ENCODE assay signal across 30 cellular contexts in genomic region chrY:7702481-7702880, GRCh38.
"Had no signal": no experiment of that assay in that cellular context is flagged by ENCODE, and none has a peak within 500 bp of the region (broad histone marks: within the 10 kb centered on the region; RNA-seq: fewer than 3 reads in every experiment).

No MANE protein-coding gene starts in this region.

- H3K27ac ChIP-seq: ascending aorta, breast epithelium, cardiac muscle cell, colonic mucosa had no signal

- ATAC-seq: activated CD4-positive, alpha-beta T cell treated with anti-CD3 and anti-CD28 coated beads for 36 hours; activated CD8-positive, alpha-beta memory T cell treated with anti-CD3 and anti-CD28 coated beads, Interleukin-2, amount 10 ng/mL, durations not matched to agents 7 days and 5 days; activated CD8-positive, alpha-beta T cell treated with anti-CD3 and anti-CD28 coated beads, Interleukin-2, amount 10 ng/mL, durations not matched to agents 7 days and 5 days; activated naive CD4-positive, alpha-beta T cell treated with anti-CD3 and anti-CD28 coated beads, Interleukin-2, amount 50 U/mL, for 72 hours; esophagus mucosa; T-helper 17 cell had no signal

- H3K9me3 Mint-ChIP-seq: activated CD4-positive, alpha-beta memory T cell treated with anti-CD3 and anti-CD28 coated beads for 36 hours; activated CD4-positive, alpha-beta T cell treated with anti-CD3 and anti-CD28 coated beads, Interleukin-2, amount 10 ng/mL, durations not matched to agents 24 days and 14 days; activated naive CD4-positive, alpha-beta T cell treated with anti-CD3 and anti-CD28 coated beads, Interleukin-2, amount 10 ng/mL, durations not matched to agents 7 days and 5 days; activated naive CD4-positive, alpha-beta T cell treated with anti-CD3 and anti-CD28 coated beads, Interleukin-2, amount 50 U/mL, for 72 hours; activated naive CD8-positive, alpha-beta T cell treated with anti-CD3 and anti-CD28 coated beads, Interleukin-2, amount 10 ng/mL, durations not matched to agents 7 days and 5 days; brain; T-helper 2 cell treated with Interferon-gamma antibody and Interleukin-4, amounts not matched to agents 5 μg/mL and 100 μg/mL, for 36 hours had no signal

- H3K4me1 Mint-ChIP-seq: activated CD4-positive, alpha-beta T cell treated with anti-CD3 and anti-CD28 coated beads for 36 hours; activated CD4-positive, alpha-beta T cell treated with anti-CD3 and anti-CD28 coated beads, Interleukin-2, amount 10 ng/mL, durations not matched to agents 24 days and 14 days; activated CD8-positive, alpha-beta memory T cell treated with anti-CD3 and anti-CD28 coated beads, Interleukin-2, amount 10 ng/mL, durations not matched to agents 7 days and 5 days; activated naive CD4-positive, alpha-beta T cell treated with anti-CD3 and anti-CD28 coated beads, Interleukin-2, amount 10 ng/mL, durations not matched to agents 7 days and 5 days; activated naive CD8-positive, alpha-beta T cell treated with anti-CD3 and anti-CD28 coated beads, Interleukin-2, amount 10 ng/mL, durations not matched to agents 7 days and 5 days; brain; T-helper 17 cell had no signal

- H3K4me1 ChIP-seq: ascending aorta, breast epithelium, colonic mucosa had no signal

- H3K36me3 ChIP-seq: ascending aorta, breast epithelium, cardiac muscle cell, colonic mucosa had no signal

- H3K27ac Mint-ChIP-seq: activated CD4-positive, alpha-beta memory T cell treated with anti-CD3 and anti-CD28 coated beads for 36 hours; activated CD4-positive, alpha-beta T cell treated with anti-CD3 and anti-CD28 coated beads for 36 hours; activated CD4-positive, alpha-beta T cell treated with anti-CD3 and anti-CD28 coated beads, Interleukin-2, amount 10 ng/mL, durations not matched to agents 24 days and 14 days; activated CD8-positive, alpha-beta memory T cell treated with anti-CD3 and anti-CD28 coated beads, Interleukin-2, amount 10 ng/mL, durations not matched to agents 7 days and 5 days; activated CD8-positive, alpha-beta T cell treated with anti-CD3 and anti-CD28 coated beads, Interleukin-2, amount 10 ng/mL, durations not matched to agents 7 days and 5 days; activated naive CD4-positive, alpha-beta T cell treated with anti-CD3 and anti-CD28 coated beads, Interleukin-2, amount 10 ng/mL, durations not matched to agents 7 days and 5 days; activated naive CD4-positive, alpha-beta T cell treated with anti-CD3 and anti-CD28 coated beads, Interleukin-2, amount 50 U/mL, for 72 hours; activated naive CD8-positive, alpha-beta T cell treated with anti-CD3 and anti-CD28 coated beads, Interleukin-2, amount 10 ng/mL, durations not matched to agents 7 days and 5 days; T-helper 17 cell; T-helper 2 cell treated with Interferon-gamma antibody and Interleukin-4, amounts not matched to agents 5 μg/mL and 100 μg/mL, for 36 hours had no signal

- H3K4me3 ChIP-seq: ascending aorta, breast epithelium, cardiac muscle cell, colonic mucosa had no signal

- H3K27me3 Mint-ChIP-seq: activated CD4-positive, alpha-beta T cell treated with anti-CD3 and anti-CD28 coated beads, Interleukin-2, amount 10 ng/mL, durations not matched to agents 24 days and 14 days; activated naive CD4-positive, alpha-beta T cell treated with anti-CD3 and anti-CD28 coated beads, Interleukin-2, amount 10 ng/mL, durations not matched to agents 7 days and 5 days; activated naive CD8-positive, alpha-beta T cell treated with anti-CD3 and anti-CD28 coated beads, Interleukin-2, amount 10 ng/mL, durations not matched to agents 7 days and 5 days; brain; T-helper 17 cell had no signal

- DNase-seq: activated CD4-positive, alpha-beta memory T cell treated with anti-CD3 and anti-CD28 coated beads for 36 hours; activated CD4-positive, alpha-beta T cell treated with anti-CD3 and anti-CD28 coated beads for 36 hours; activated CD4-positive, alpha-beta T cell treated with anti-CD3 and anti-CD28 coated beads, Interleukin-2, amount 10 ng/mL, durations not matched to agents 24 days and 14 days; activated CD4-positive, CD25-positive, alpha-beta regulatory T cell; activated CD4-positive, CD25-positive, alpha-beta regulatory T cell treated with anti-CD3 and anti-CD28 coated beads, Interleukin-2, amount 50 U/mL, for 72 hours; activated CD8-positive, alpha-beta memory T cell treated with anti-CD3 and anti-CD28 coated beads, Interleukin-2, amount 10 ng/mL, durations not matched to agents 7 days and 5 days; activated CD8-positive, alpha-beta memory T cell treated with anti-CD3 and anti-CD28 coated beads, Interleukin-2, amount 50 U/mL, for 4 hours; activated CD8-positive, alpha-beta T cell treated with anti-CD3 and anti-CD28 coated beads, Interleukin-2, amount 10 ng/mL, durations not matched to agents 7 days and 5 days; activated gamma-delta T cell; activated naive CD4-positive, alpha-beta T cell; activated naive CD4-positive, alpha-beta T cell treated with anti-CD3 and anti-CD28 coated beads, Interleukin-2, amount 10 ng/mL, durations not matched to agents 7 days and 5 days; activated naive CD8-positive, alpha-beta T cell treated with anti-CD3 and anti-CD28 coated beads, Interleukin-2, amount 10 ng/mL, durations not matched to agents 7 days and 5 days; activated T-cell treated with anti-CD3 and anti-CD28 coated beads, Interleukin-2, amount 50 U/mL, for 1 hour; activated T-cell treated with anti-CD3 and anti-CD28 coated beads, Interleukin-2, amount 50 U/mL, for 48 hours; central memory CD4-positive, alpha-beta T cell; cerebellar nuclear complex; colonic mucosa; effector CD8-positive, alpha-beta T cell; foreskin fibroblast; head of caudate nucleus; hypothalamus; T-helper 17 cell; T1000 had no signal

- H3K9me3 ChIP-seq: ascending aorta, breast epithelium, colonic mucosa had no signal

- H3K27me3 ChIP-seq: ascending aorta, breast epithelium, cardiac muscle cell, colonic mucosa had no signal

- H3K4me3 Mint-ChIP-seq: activated CD4-positive, alpha-beta memory T cell treated with anti-CD3 and anti-CD28 coated beads for 36 hours; activated CD4-positive, alpha-beta T cell treated with anti-CD3 and anti-CD28 coated beads for 36 hours; activated CD4-positive, alpha-beta T cell treated with anti-CD3 and anti-CD28 coated beads, Interleukin-2, amount 10 ng/mL, durations not matched to agents 24 days and 14 days; activated CD8-positive, alpha-beta memory T cell treated with anti-CD3 and anti-CD28 coated beads, Interleukin-2, amount 10 ng/mL, durations not matched to agents 7 days and 5 days; activated CD8-positive, alpha-beta T cell treated with anti-CD3 and anti-CD28 coated beads, Interleukin-2, amount 10 ng/mL, durations not matched to agents 7 days and 5 days; activated naive CD4-positive, alpha-beta T cell treated with anti-CD3 and anti-CD28 coated beads, Interleukin-2, amount 10 ng/mL, durations not matched to agents 7 days and 5 days; activated naive CD8-positive, alpha-beta T cell treated with anti-CD3 and anti-CD28 coated beads, Interleukin-2, amount 10 ng/mL, durations not matched to agents 7 days and 5 days; brain; T-helper 17 cell; T-helper 2 cell treated with Interferon-gamma antibody and Interleukin-4, amounts not matched to agents 5 μg/mL and 100 μg/mL, for 36 hours had no signal

- H3K36me3 Mint-ChIP-seq: activated CD4-positive, alpha-beta memory T cell treated with anti-CD3 and anti-CD28 coated beads for 36 hours; activated CD8-positive, alpha-beta memory T cell treated with anti-CD3 and anti-CD28 coated beads, Interleukin-2, amount 10 ng/mL, durations not matched to agents 7 days and 5 days; activated naive CD4-positive, alpha-beta T cell treated with anti-CD3 and anti-CD28 coated beads, Interleukin-2, amount 10 ng/mL, durations not matched to agents 7 days and 5 days; activated naive CD4-positive, alpha-beta T cell treated with anti-CD3 and anti-CD28 coated beads, Interleukin-2, amount 50 U/mL, for 72 hours; activated naive CD8-positive, alpha-beta T cell treated with anti-CD3 and anti-CD28 coated beads, Interleukin-2, amount 10 ng/mL, durations not matched to agents 7 days and 5 days; brain had no signal
